Comparison of ENCODE assay signal across 1 cellular context in the genomic region with DNA sequence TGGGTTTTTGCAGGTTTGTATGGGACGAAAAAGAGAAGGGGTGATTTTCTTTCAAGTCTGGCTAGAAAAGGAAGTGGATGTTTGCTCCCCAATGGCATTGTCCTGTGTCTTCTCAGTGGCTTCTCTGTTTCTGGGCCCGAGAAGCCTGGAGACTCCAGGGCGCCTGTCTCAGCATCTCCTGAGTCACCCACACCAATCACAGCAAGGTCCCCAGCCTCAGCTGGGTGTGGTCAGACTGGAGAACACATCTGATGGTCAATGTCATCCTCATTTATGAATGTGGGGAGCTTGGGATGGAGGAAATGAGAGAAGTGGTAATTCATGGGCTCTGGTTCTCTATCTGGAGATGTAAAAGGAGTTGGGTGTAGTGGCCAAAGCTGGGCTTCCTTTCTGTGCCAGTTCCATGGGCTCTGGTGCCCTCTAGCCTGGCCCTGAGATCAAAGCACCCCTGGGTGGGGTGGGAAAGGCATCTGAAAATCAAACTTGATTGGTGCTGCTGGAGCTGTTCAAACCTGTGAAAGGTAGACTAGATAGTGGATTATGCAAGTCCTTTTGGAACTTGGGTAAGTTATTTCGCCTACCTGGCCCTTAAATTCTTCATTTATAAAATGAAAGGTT.
TF ChIP-seq lines count a peak whose summit lies in the region.

No MANE protein-coding gene starts in this region.

TF ChIP-seq in K562, 482 proteins besides CTCF, POLR2A, EP300 and RAD21:
- peak; percentile 88 for TF ChIP-seq CTBP1 (IDR thresholded peaks at IDR 0.05; ENCODE audit: borderline replicate concordance)
- peak in 1 of 2 experiments; percentile 39; a peak in 1 of 4 replicates for TF ChIP-seq KDM1A (IDR thresholded peaks at IDR 0.05)
- TF ChIP-seq RCOR1 (IDR thresholded peaks at IDR 0.05; ENCODE audit: borderline replicate concordance in 1 of 2, low read depth in 2 of 2, low read length in 2 of 2): peak in 1 of 2 experiments; percentile 69; a peak in 1 of 4 replicates
- no peak for TF ChIP-seq NR3C1 (CRISPR knock-in tag; IDR thresholded peaks at IDR 0.05)
- TF ChIP-seq, protein P1, sequence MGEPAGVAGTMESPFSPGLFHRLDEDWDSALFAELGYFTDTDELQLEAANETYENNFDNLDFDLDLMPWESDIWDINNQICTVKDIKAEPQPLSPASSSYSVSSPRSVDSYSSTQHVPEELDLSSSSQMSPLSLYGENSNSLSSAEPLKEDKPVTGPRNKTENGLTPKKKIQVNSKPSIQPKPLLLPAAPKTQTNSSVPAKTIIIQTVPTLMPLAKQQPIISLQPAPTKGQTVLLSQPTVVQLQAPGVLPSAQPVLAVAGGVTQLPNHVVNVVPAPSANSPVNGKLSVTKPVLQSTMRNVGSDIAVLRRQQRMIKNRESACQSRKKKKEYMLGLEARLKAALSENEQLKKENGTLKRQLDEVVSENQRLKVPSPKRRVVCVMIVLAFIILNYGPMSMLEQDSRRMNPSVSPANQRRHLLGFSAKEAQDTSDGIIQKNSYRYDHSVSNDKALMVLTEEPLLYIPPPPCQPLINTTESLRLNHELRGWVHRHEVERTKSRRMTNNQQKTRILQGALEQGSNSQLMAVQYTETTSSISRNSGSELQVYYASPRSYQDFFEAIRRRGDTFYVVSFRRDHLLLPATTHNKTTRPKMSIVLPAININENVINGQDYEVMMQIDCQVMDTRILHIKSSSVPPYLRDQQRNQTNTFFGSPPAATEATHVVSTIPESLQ (CRISPR knock-in tag; IDR thresholded peaks at IDR 0.05): no peak
